In the genomic region with DNA sequence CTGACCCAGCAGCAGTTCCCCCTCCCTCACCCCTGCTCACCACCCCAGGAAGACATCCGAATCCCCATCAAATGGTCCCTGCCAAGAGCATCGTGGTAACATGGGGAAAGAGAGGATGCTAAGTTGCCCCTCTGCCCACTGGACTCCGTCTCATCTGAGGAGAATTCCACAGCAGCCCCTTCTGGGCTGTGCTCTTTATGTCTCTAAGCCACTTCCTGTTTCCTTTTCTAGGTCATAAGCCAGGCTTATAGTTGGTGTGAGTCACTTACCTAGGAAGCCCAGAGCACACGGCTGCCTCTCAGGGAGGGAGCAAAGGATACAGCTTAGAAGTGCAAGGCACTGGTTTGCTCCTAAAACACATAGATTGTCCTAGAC, we compare ENCODE assay signal across 1 cellular context.
TF ChIP-seq lines count a peak whose summit lies in the region.

No MANE protein-coding gene starts in this region.

TF ChIP-seq in K562, 482 proteins besides CTCF, POLR2A, EP300 and RAD21 (continued from another document):
- TF ChIP-seq CCNT2 (IDR thresholded peaks at IDR 0.05; ENCODE audit: borderline replicate concordance, extremely low read depth, insufficient read length, low read depth, low read length) (no peak), FUS (optimal IDR thresholded peaks at IDR 0.05; ENCODE audit: low read depth, low read length) (no peak), SIN3A (IDR thresholded peaks at IDR 0.05; ENCODE audit: borderline replicate concordance in 2 of 2, control insufficient read depth in 1 of 2, low read depth in 2 of 2, low read length in 2 of 2) (no peak), TFAM (CRISPR knock-in tag; conservative IDR thresholded peaks at IDR 0.05) (no peak), MITF (IDR thresholded peaks at IDR 0.05) (no peak), NR1H2 (CRISPR knock-in tag; IDR thresholded peaks at IDR 0.05) (no peak)
- TF ChIP-seq, protein P1, sequence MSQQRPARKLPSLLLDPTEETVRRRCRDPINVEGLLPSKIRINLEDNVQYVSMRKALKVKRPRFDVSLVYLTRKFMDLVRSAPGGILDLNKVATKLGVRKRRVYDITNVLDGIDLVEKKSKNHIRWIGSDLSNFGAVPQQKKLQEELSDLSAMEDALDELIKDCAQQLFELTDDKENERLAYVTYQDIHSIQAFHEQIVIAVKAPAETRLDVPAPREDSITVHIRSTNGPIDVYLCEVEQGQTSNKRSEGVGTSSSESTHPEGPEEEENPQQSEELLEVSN (IDR thresholded peaks at IDR 0.05; ENCODE audit: borderline replicate concordance in 1 of 2, extremely low read depth in 1 of 2, insufficient read depth in 1 of 2, insufficient read length in 1 of 2, low read depth in 1 of 2, low read length in 1 of 2, poor library complexity in 1 of 2, severe bottlenecking in 1 of 2) = no peak
